In genomic region chr12:123142518-123142840, GRCh38 we compare ENCODE assay signal across 11 cellular contexts. TPM values are rescaled to one million over a fixed set of nuclear protein-coding genes. Genes with fewer than 3 reads are reported as not detected.
DNase-seq lines count a peak whose midpoint lies in the region; ATAC-seq and TF ChIP-seq lines count a peak whose summit lies in the region.
"Had no signal": no experiment of that assay in that cellular context is flagged by ENCODE, and none has a peak within 500 bp of the region (broad histone marks: within the 10 kb centered on the region; RNA-seq: fewer than 3 reads in every experiment).

No MANE protein-coding gene starts in this region.

- no peak for DNase-seq in right atrium auricular region (ENCODE audit: low spot score)
- DNase-seq in left ventricle myocardium superior: no peak
- no peak for DNase-seq in dorsolateral prefrontal cortex
- no peak for DNase-seq in osteoblast (ENCODE audit: insufficient read length, low spot score, missing footprints)
- no peak for DNase-seq in uterus
- DNase-seq in retina: no peak
- no peak for DNase-seq in OCI-M2 (lab: John Stamatoyannopoulos, UW; ENCODE audit: unreplicated experiment)
- DNase-seq: activated CD4-positive, alpha-beta T cell treated with anti-CD3 and anti-CD28 coated beads, Interleukin-2, amount 10 ng/mL, durations not matched to agents 24 days and 14 days; T-helper 1 cell had no signal

- no peak overlapping the region for H3K4me3 ChIP-seq in right atrium auricular region
- H3K4me3 ChIP-seq in dorsolateral prefrontal cortex: peak overlapping the region in 1 of 59 donors; percentile 9
- no peak overlapping the region for H3K4me3 ChIP-seq in osteoblast (ENCODE audit: insufficient read depth, low read length)
- H3K4me3 ChIP-seq in uterus: no peak overlapping the region
- H3K4me3 ChIP-seq: skin epidermis had no signal

- no peaks in the 10 kb centered on the region for H3K27me3 ChIP-seq in right atrium auricular region
- no peaks in the 10 kb centered on the region for H3K27me3 ChIP-seq in dorsolateral prefrontal cortex
- no peaks in the 10 kb centered on the region for H3K27me3 ChIP-seq in osteoblast (ENCODE audit: insufficient read depth, low read length)
- H3K27me3 ChIP-seq in uterus: no peaks in the 10 kb centered on the region

- H2AFZ ChIP-seq in osteoblast (ENCODE audit: low read length): no peak overlapping the region

- intact Hi-C loops in left ventricle myocardium superior (cut with micrococcal nuclease) (loop anchor here (10.0 kb wide), 1 partner anchor 98 kb away; no protein-coding TSS in a partner anchor), dorsolateral prefrontal cortex (cut with DNase I) (no loop called here), uterus (cut with DNase I; ENCODE audit: low total_unique reads) (no loop called here)

- H3K9me3 ChIP-seq in right atrium auricular region (no peaks in the 10 kb centered on the region), osteoblast (ENCODE audit: low read depth, low read length) (no peaks in the 10 kb centered on the region), uterus (no peaks in the 10 kb centered on the region)

- H3K4me1 ChIP-seq in right atrium auricular region: peaks cover 0 to 47% of the 10 kb centered on the region in 2 donors
- H3K4me1 ChIP-seq in osteoblast (ENCODE audit: insufficient read depth, low read length): peaks cover 39% of the 10 kb centered on the region
- H3K4me1 ChIP-seq in uterus: peaks cover 3 to 18% of the 10 kb centered on the region in 2 donors

- peaks cover 45% of the 10 kb centered on the region for H3K79me2 ChIP-seq in osteoblast (ENCODE audit: insufficient read depth, low read length)

- H3K27ac ChIP-seq in right atrium auricular region: peak overlapping the region; percentile 72 to 77
- H3K27ac ChIP-seq in dorsolateral prefrontal cortex: peak overlapping the region in 46 of 59 donors; percentile 5 to 90 (median 74)
- peak overlapping the region; percentile 21 for H3K27ac ChIP-seq in osteoblast (ENCODE audit: low read depth, low read length)
- peak overlapping the region; percentile 71 to 76 for H3K27ac ChIP-seq in uterus

- no peak for TF ChIP-seq POLR2A in uterus (IDR thresholded peaks at IDR 0.05)

- no peaks in the 10 kb centered on the region for H3K36me3 ChIP-seq in right atrium auricular region
- H3K36me3 ChIP-seq in osteoblast (ENCODE audit: insufficient read depth, low read length): no peaks in the 10 kb centered on the region
- no peaks in the 10 kb centered on the region for H3K36me3 ChIP-seq in uterus

- H4K20me1 ChIP-seq in osteoblast (ENCODE audit: insufficient read depth, low read length): no peaks in the 10 kb centered on the region

- no peak for ATAC-seq in left ventricle myocardium superior
- no peak for ATAC-seq in GM18517 (IDR thresholded peaks at IDR 0.05; ENCODE audit: unreplicated experiment)

- peak overlapping the region; percentile 64 for H3K4me2 ChIP-seq in osteoblast (ENCODE audit: insufficient read depth, low read length)

- no peak for TF ChIP-seq CTCF in right atrium auricular region (IDR thresholded peaks at IDR 0.05)
- TF ChIP-seq CTCF in dorsolateral prefrontal cortex (IDR thresholded peaks at IDR 0.05 in 54 of 56, conservative IDR thresholded peaks at IDR 0.05 in 2 of 56; ENCODE audit: low read depth in 1 of 56, partially characterized antibody in 56 of 56): no peak
- no peak for TF ChIP-seq CTCF in osteoblast (IDR thresholded peaks at IDR 0.05; ENCODE audit: extremely low read depth, low read depth, low read length)
- no peak for TF ChIP-seq CTCF in uterus (IDR thresholded peaks at IDR 0.05)

RNA-seq across cellular contexts. Expression of gene PITPNM2, which starts 8.4 kb away (rescaled TPM):
- 10 to 100 TPM in 1 of 2 donors, 1 to 10 TPM in 1; 9.4 to 10.5 TPM for total RNA-seq in right atrium auricular region
- 20.8 TPM for total RNA-seq in left ventricle myocardium superior
- 10 to 100 TPM; 20.9 to 89.8 (median 62.6) TPM for total RNA-seq in dorsolateral prefrontal cortex
- 3.3 and 6.5 TPM in 2 replicates for total RNA-seq in osteoblast
- 10 to 100 TPM in 1 of 4 donors, 1 to 10 TPM in 2, under 1 TPM in 1; 0.59 to 35.1 (median 4.2) TPM for total RNA-seq in uterus

Comparison
In these comparisons a context has a peak if more than half of its experiments do, and no peak if none do; other contexts are left out.
1. H3K27ac ChIP-seq: peak in every context shown above with its lines; median percentile 74 in right atrium auricular region; 74 in dorsolateral prefrontal cortex; 74 in uterus; 21 in osteoblast.